9 cellular contexts compared by ENCODE assay signal in genomic region chr2:109513749-109514588, GRCh38.
A peak's percentile ranks its signal among the peaks of the same experiment; 100 is the strongest.
DNase-seq lines count a peak whose midpoint lies in the region; ATAC-seq, FAIRE-seq and TF ChIP-seq lines count a peak whose summit lies in the region.
"Had no signal": no experiment of that assay in that cellular context is flagged by ENCODE, and none has a peak within 500 bp of the region (broad histone marks: within the 10 kb centered on the region; RNA-seq: fewer than 3 reads in every experiment).

No MANE protein-coding gene starts in this region.

- H3K36me3 Mint-ChIP-seq in natural killer cell treated with Interleukin-12 subunit alpha and Interleukin-12 subunit beta and Interleukin-15 and Interleukin-18, amount 100 ng/mL, for 72 hours, result no peaks in the 10 kb centered on the region

- peak; percentile 9 for DNase-seq in DND-41
- peak; percentile 84 for DNase-seq in bronchial epithelial cell (ENCODE audit: low read depth)
- DNase-seq in natural killer cell treated with Interleukin-12 subunit alpha and Interleukin-12 subunit beta and Interleukin-15 and Interleukin-18, amount 100 ng/mL, for 72 hours (ENCODE audit: low spot score), result no peak
- DNase-seq in stimulated activated naive CD4-positive, alpha-beta T cell treated with Interleukin-2 at 50 U/mL for 16 hours (lab: John Stamatoyannopoulos, UW), result no peak
- no peak for DNase-seq in NCI-H748 (lab: John Stamatoyannopoulos, UW; ENCODE audit: unreplicated experiment)
- no peak for DNase-seq in left lobe of liver (ENCODE audit: low spot score)

- no peak for TF ChIP-seq CTCF in DND-41 (IDR thresholded peaks at IDR 0.05; ENCODE audit: borderline replicate concordance, extremely low read depth, low read length, poor library complexity, severe bottlenecking)
- TF ChIP-seq CTCF in bronchial epithelial cell (IDR thresholded peaks at IDR 0.05; ENCODE audit: insufficient read depth, low read length, severe bottlenecking), result no peak

- H3K27ac Mint-ChIP-seq in natural killer cell treated with Interleukin-12 subunit alpha and Interleukin-12 subunit beta and Interleukin-15 and Interleukin-18, amount 100 ng/mL, for 72 hours, result peak overlapping the region in 1 of 2 donors; percentile 62

- no peaks in the 10 kb centered on the region for H3K9me3 ChIP-seq in DND-41 (ENCODE audit: insufficient read depth, low read length, severe bottlenecking)

- H3K36me3 ChIP-seq in DND-41 (ENCODE audit: insufficient read depth, low read length), result no peaks in the 10 kb centered on the region
- H3K36me3 ChIP-seq in bronchial epithelial cell (ENCODE audit: control insufficient read depth, insufficient read depth, low read length), result no peaks in the 10 kb centered on the region

- H3K4me3 ChIP-seq in DND-41 (ENCODE audit: low read depth in 1 of 2, low read length in 2 of 2) (no peak overlapping the region), bronchial epithelial cell (ENCODE audit: low read depth, low read length) (no peak overlapping the region)

- peaks cover 10 to 19% of the 10 kb centered on the region in 2 donors for H3K27me3 Mint-ChIP-seq in natural killer cell treated with Interleukin-12 subunit alpha and Interleukin-12 subunit beta and Interleukin-15 and Interleukin-18, amount 100 ng/mL, for 72 hours

- H3K27me3 ChIP-seq in DND-41 (ENCODE audit: insufficient read depth, low read length, poor library complexity) (no peaks in the 10 kb centered on the region), bronchial epithelial cell (ENCODE audit: control insufficient read depth, insufficient read depth, low read length) (no peaks in the 10 kb centered on the region)

- H3K27ac ChIP-seq in DND-41 (ENCODE audit: low read length), result no peak overlapping the region

- ATAC-seq in DND-41 (ENCODE audit: insufficient read depth, low read depth) (peak; percentile 47; the same call in 2 of the 3 replicates), GM19463 (IDR thresholded peaks at IDR 0.05; ENCODE audit: unreplicated experiment) (peak; percentile 64), HG03457 (IDR thresholded peaks at IDR 0.05; ENCODE audit: unreplicated experiment) (peak; percentile 73), left lobe of liver (no peak)
- peak; percentile 69 to 75 for ATAC-seq in natural killer cell treated with Interleukin-12 subunit alpha and Interleukin-12 subunit beta and Interleukin-15 and Interleukin-18, amount 100 ng/mL, for 72 hours

- no peak overlapping the region for H3K9ac ChIP-seq in DND-41 (ENCODE audit: low read depth, low read length)

- H3K79me2 ChIP-seq in DND-41 (ENCODE audit: insufficient read depth, low read length), result no peaks in the 10 kb centered on the region

- H3K4me3 Mint-ChIP-seq in natural killer cell treated with Interleukin-12 subunit alpha and Interleukin-12 subunit beta and Interleukin-15 and Interleukin-18, amount 100 ng/mL, for 72 hours, result peak overlapping the region; percentile 60

- H3K9me3 Mint-ChIP-seq in natural killer cell treated with Interleukin-12 subunit alpha and Interleukin-12 subunit beta and Interleukin-15 and Interleukin-18, amount 100 ng/mL, for 72 hours, result no peaks in the 10 kb centered on the region

- H4K20me1 ChIP-seq in DND-41 (ENCODE audit: insufficient read depth, low read length), result peaks cover 3% of the 10 kb centered on the region; the same call in 1 of the 2 replicates

- no peak overlapping the region for H2AFZ ChIP-seq in DND-41 (ENCODE audit: low read depth, low read length)

- peaks cover 21% of the 10 kb centered on the region in 2 donors for H3K4me1 Mint-ChIP-seq in natural killer cell treated with Interleukin-12 subunit alpha and Interleukin-12 subunit beta and Interleukin-15 and Interleukin-18, amount 100 ng/mL, for 72 hours (ENCODE audit: low read depth in 2 of 2)

- no peaks in the 10 kb centered on the region for H3K4me1 ChIP-seq in DND-41 (ENCODE audit: insufficient read depth, low read length)

- FAIRE-seq in bronchial epithelial cell (lab: Jason Lieb, UNC), result peak; percentile 28
- FAIRE-seq: endothelial cell of umbilical vein had no signal

- no peak overlapping the region for H3K4me2 ChIP-seq in DND-41 (ENCODE audit: insufficient read depth, low read length)

Comparison
In these comparisons a context has a peak if more than half of its experiments do, and no peak if none do; other contexts are left out.
1. DNase-seq: peak in DND-41 (single experiment) and bronchial epithelial cell (single experiment); none in natural killer cell treated with Interleukin-12 subunit alpha and Interleukin-12 subunit beta and Interleukin-15 and Interleukin-18, amount 100 ng/mL, for 72 hours (single experiment), stimulated activated naive CD4-positive, alpha-beta T cell treated with Interleukin-2 at 50 U/mL for 16 hours (single experiment), NCI-H748 (single experiment) and left lobe of liver (single experiment).